10 cellular contexts compared by ENCODE assay signal in the genomic region with DNA sequence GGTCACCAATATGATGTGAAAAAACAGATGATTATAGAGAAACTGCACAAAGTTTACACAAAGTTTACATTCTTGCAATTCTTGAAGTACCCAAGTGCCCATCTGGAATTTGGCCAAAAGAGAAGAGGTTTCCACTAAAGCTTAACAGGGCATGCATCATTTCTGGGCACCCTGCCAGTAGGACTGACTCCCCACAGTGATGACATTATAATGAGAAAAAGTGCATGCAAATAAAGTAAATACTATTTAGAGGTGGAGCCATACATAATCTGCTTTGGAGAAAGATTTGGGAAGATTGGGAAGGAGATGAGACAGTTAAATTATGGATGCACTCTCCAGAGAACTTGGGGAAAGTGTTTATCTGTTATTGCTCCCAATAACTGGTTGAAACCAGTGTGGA.
DNase-seq lines count a peak whose midpoint lies in the region; ATAC-seq and TF ChIP-seq lines count a peak whose summit lies in the region.
"Had no signal": no experiment of that assay in that cellular context is flagged by ENCODE, and none has a peak within 500 bp of the region (broad histone marks: within the 10 kb centered on the region; RNA-seq: fewer than 3 reads in every experiment).

No MANE protein-coding gene starts in this region.

- no peak overlapping the region for H3K27ac Mint-ChIP-seq in Calu3 (ENCODE audit: unreplicated experiment)

- H3K36me3 Mint-ChIP-seq in Calu3 (ENCODE audit: insufficient read depth, unreplicated experiment) = no peaks in the 10 kb centered on the region

- intact Hi-C loops in Calu3 (cut with micrococcal nuclease; ENCODE audit: unreplicated experiment) = no loop called here

- ATAC-seq in HG03108 (IDR thresholded peaks at IDR 0.05; ENCODE audit: unreplicated experiment) = no peak
- ATAC-seq: body of pancreas had no signal

- no peak overlapping the region for H3K4me3 ChIP-seq in smooth muscle cell
- H3K4me3 ChIP-seq: body of pancreas, transverse colon had no signal

- TF ChIP-seq CTCF in Calu3 (IDR thresholded peaks at IDR 0.05; ENCODE audit: unreplicated experiment) (no peak), smooth muscle cell (IDR thresholded peaks at IDR 0.05; ENCODE audit: borderline replicate concordance, insufficient read depth, poor library complexity, severe bottlenecking) (no peak)

- CTCF ChIA-PET in Calu3 (lab: Charles Lee) = no interaction called here

- no peaks in the 10 kb centered on the region for H3K9me3 ChIP-seq in smooth muscle cell (replicated peaks; ENCODE audit: low read depth)
- H3K9me3 ChIP-seq: body of pancreas, transverse colon had no signal

- H3K9ac ChIP-seq in smooth muscle cell (ENCODE audit: low read depth) = no peak overlapping the region

- peaks cover 3% of the 10 kb centered on the region for H3K9me3 Mint-ChIP-seq in Calu3 (ENCODE audit: low read depth, unreplicated experiment)

- H3K27ac ChIP-seq in smooth muscle cell (ENCODE audit: low read depth) = no peak overlapping the region
- H3K27ac ChIP-seq: body of pancreas, transverse colon had no signal

- peak; percentile 81 for DNase-seq in Calu3
- DNase-seq in SHP77 treated with DMSO at 0.1 percent for 48 hours (lab: John Stamatoyannopoulos, UW) = peak; percentile 21
- peak; percentile 98 for DNase-seq in glomerular visceral epithelial cell (ENCODE audit: extremely low spot score)
- DNase-seq in smooth muscle cell (lab: John Stamatoyannopoulos, UW; ENCODE audit: unreplicated experiment) = no peak
- DNase-seq in NOMO-1 treated with dmso at 0.1 percent for 144 hours (lab: John Stamatoyannopoulos, UW; ENCODE audit: unreplicated experiment) = no peak
- DNase-seq in HuH-7 (ENCODE audit: low spot score) = no peak
- DNase-seq: transverse colon had no signal

- H3K36me3 ChIP-seq in smooth muscle cell (ENCODE audit: low read depth) = no peaks in the 10 kb centered on the region
- H3K36me3 ChIP-seq: transverse colon had no signal

- no peak overlapping the region for H2AFZ ChIP-seq in smooth muscle cell (ENCODE audit: low read depth)

- H3K4me1 ChIP-seq in smooth muscle cell (ENCODE audit: low read depth) = no peaks in the 10 kb centered on the region
- H3K4me1 ChIP-seq: body of pancreas, transverse colon had no signal

- TF ChIP-seq RAD21 in Ishikawa (IDR thresholded peaks at IDR 0.05; ENCODE audit: low read depth) = peak; percentile 2; the same call in 1 of the 2 replicates

- no peaks in the 10 kb centered on the region for H3K79me2 ChIP-seq in smooth muscle cell (ENCODE audit: low read depth)

- no peaks in the 10 kb centered on the region for H3K27me3 Mint-ChIP-seq in Calu3 (ENCODE audit: unreplicated experiment)

- no TSS peak for BruUV-seq in Calu3 (replicated peaks; lab: Mats Ljungman, UMichigan)

- H3K4me2 ChIP-seq in smooth muscle cell = no peak overlapping the region

- TF ChIP-seq EP300 in Ishikawa (IDR thresholded peaks at IDR 0.05; ENCODE audit: borderline replicate concordance) = peak; percentile 90

- H3K4me3 Mint-ChIP-seq in Calu3 (ENCODE audit: low read depth, unreplicated experiment) = no peak overlapping the region

- H3F3A ChIP-seq in smooth muscle cell (ENCODE audit: low read depth) = no peaks in the 10 kb centered on the region

- H3K4me1 Mint-ChIP-seq in Calu3 (ENCODE audit: low read depth, unreplicated experiment) = peaks cover 19% of the 10 kb centered on the region

- H4K20me1 ChIP-seq in smooth muscle cell (ENCODE audit: low read depth) = no peaks in the 10 kb centered on the region

- no peaks in the 10 kb centered on the region for H3K27me3 ChIP-seq in smooth muscle cell (ENCODE audit: low read depth)
- H3K27me3 ChIP-seq: body of pancreas, transverse colon had no signal

TF ChIP-seq in Ishikawa, 13 proteins besides CTCF, POLR2A, EP300 and RAD21:
- TF ChIP-seq TCF12 (IDR thresholded peaks at IDR 0.05; ENCODE audit: low read depth) = peak; percentile 90
- no peak for TF ChIP-seq EGR1 (IDR thresholded peaks at IDR 0.05)
- TF ChIP-seq CEBPB (IDR thresholded peaks at IDR 0.05) = peak; percentile 66; the same call in 1 of the 2 replicates
- peak; percentile 99 for TF ChIP-seq NFIC (IDR thresholded peaks at IDR 0.05)
- peak; percentile 78 for TF ChIP-seq FOXM1 (IDR thresholded peaks at IDR 0.05; ENCODE audit: borderline replicate concordance, low read depth)
- TF ChIP-seq YY1 (IDR thresholded peaks at IDR 0.05; ENCODE audit: low read depth) = no peak
- TF ChIP-seq TAF1 (IDR thresholded peaks at IDR 0.05; ENCODE audit: low read depth) = no peak
- no peak; the same call in 1 of the 2 replicates for TF ChIP-seq CREB1 (IDR thresholded peaks at IDR 0.05; ENCODE audit: low read depth)
- TF ChIP-seq, protein P1, sequence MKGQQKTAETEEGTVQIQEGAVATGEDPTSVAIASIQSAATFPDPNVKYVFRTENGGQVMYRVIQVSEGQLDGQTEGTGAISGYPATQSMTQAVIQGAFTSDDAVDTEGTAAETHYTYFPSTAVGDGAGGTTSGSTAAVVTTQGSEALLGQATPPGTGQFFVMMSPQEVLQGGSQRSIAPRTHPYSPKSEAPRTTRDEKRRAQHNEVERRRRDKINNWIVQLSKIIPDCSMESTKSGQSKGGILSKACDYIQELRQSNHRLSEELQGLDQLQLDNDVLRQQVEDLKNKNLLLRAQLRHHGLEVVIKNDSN (IDR thresholded peaks at IDR 0.05) = no peak
- no peak for TF ChIP-seq ZBTB7A (IDR thresholded peaks at IDR 0.05; ENCODE audit: low read depth)
- TF ChIP-seq TEAD4 (IDR thresholded peaks at IDR 0.05) = peak; percentile 97
- TF ChIP-seq MAX (IDR thresholded peaks at IDR 0.05) = no peak; the same call in 1 of the 2 replicates
- TF ChIP-seq, protein P2, sequence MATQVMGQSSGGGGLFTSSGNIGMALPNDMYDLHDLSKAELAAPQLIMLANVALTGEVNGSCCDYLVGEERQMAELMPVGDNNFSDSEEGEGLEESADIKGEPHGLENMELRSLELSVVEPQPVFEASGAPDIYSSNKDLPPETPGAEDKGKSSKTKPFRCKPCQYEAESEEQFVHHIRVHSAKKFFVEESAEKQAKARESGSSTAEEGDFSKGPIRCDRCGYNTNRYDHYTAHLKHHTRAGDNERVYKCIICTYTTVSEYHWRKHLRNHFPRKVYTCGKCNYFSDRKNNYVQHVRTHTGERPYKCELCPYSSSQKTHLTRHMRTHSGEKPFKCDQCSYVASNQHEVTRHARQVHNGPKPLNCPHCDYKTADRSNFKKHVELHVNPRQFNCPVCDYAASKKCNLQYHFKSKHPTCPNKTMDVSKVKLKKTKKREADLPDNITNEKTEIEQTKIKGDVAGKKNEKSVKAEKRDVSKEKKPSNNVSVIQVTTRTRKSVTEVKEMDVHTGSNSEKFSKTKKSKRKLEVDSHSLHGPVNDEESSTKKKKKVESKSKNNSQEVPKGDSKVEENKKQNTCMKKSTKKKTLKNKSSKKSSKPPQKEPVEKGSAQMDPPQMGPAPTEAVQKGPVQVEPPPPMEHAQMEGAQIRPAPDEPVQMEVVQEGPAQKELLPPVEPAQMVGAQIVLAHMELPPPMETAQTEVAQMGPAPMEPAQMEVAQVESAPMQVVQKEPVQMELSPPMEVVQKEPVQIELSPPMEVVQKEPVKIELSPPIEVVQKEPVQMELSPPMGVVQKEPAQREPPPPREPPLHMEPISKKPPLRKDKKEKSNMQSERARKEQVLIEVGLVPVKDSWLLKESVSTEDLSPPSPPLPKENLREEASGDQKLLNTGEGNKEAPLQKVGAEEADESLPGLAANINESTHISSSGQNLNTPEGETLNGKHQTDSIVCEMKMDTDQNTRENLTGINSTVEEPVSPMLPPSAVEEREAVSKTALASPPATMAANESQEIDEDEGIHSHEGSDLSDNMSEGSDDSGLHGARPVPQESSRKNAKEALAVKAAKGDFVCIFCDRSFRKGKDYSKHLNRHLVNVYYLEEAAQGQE (IDR thresholded peaks at IDR 0.05; ENCODE audit: low read depth) = no peak
TF ChIP-seq in Ishikawa: peak in this region for 5.

Comparison
In these comparisons a context has a peak if more than half of its experiments do, and no peak if none do; other contexts are left out.
1. DNase-seq: peak in Calu3 (single experiment), SHP77 treated with DMSO at 0.1 percent for 48 hours (single experiment) and glomerular visceral epithelial cell (single experiment); none in smooth muscle cell (single experiment), NOMO-1 treated with dmso at 0.1 percent for 144 hours (single experiment) and HuH-7 (single experiment).